ENCODE assay signal across 9 cellular contexts in the genomic region with DNA sequence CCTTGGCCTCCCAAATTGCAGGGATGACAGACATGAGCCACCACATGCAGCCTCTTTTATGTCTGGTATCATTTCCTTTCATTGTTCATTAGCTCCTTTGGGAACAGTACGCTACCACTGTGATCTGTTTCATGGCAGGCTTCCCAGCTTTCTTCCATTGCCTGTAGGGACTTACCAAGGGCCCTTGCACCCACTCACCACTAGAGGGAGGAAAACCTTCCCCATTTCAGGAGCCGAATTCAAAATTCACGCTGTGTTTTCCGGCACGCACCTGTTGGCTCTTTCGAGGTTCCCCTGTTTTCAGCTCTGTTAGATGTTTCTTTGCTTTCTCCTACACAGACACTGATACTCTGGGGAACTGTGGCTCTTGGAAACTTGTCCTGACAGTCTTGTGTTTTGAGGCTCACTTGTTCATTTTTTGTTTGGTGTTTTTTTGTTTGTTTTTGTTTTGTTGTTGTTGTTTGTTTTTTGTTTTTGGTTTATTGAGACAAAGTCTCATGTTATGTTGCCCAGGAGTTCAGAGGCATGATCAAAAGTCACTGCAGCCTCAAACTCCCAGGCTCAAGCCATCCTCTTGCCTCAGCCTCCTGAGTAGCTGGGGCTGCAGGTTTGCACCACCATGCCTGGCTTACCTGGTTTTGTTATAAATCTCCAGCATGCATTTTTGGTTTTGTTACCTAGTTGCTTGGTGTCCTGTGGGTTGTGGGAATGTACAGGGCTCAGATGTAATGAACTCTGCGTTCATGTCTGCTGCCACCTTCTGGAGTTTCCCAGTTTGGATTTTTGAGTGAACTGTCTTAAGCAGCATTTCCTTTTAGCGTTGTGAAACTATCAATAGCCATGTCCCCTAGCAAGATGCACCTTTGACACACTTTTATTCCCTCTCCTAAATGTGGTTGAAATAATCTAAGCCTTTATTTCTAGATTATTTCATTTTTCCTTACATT. TPM values are rescaled to one million over a fixed set of nuclear protein-coding genes. Genes with fewer than 3 reads are reported as not detected.
A peak's percentile ranks its signal among the peaks of the same experiment; 100 is the strongest.
DNase-seq lines count a peak whose midpoint lies in the region; ATAC-seq and TF ChIP-seq lines count a peak whose summit lies in the region.
"Had no signal": no experiment of that assay in that cellular context is flagged by ENCODE, and none has a peak within 500 bp of the region (broad histone marks: within the 10 kb centered on the region; RNA-seq: fewer than 3 reads in every experiment).

No MANE protein-coding gene starts in this region.

- H3K9me3 ChIP-seq in gastroesophageal sphincter (no peaks in the 10 kb centered on the region), ovary (no peaks in the 10 kb centered on the region)

- TF ChIP-seq EP300 in gastroesophageal sphincter (IDR thresholded peaks at IDR 0.05) (no peak), ovary (IDR thresholded peaks at IDR 0.05) (no peak)

- peaks cover 35% of the 10 kb centered on the region for H3K27me3 ChIP-seq in gastroesophageal sphincter
- H3K27me3 ChIP-seq in ovary, result no peaks in the 10 kb centered on the region

- TF ChIP-seq POLR2A in gastroesophageal sphincter (IDR thresholded peaks at IDR 0.05) (no peak), ovary (IDR thresholded peaks at IDR 0.05) (no peak)

- no peaks in the 10 kb centered on the region for H3K36me3 ChIP-seq in gastroesophageal sphincter
- no peaks in the 10 kb centered on the region for H3K36me3 ChIP-seq in ovary

- peak; percentile 81 for DNase-seq in Ammon's horn (ENCODE audit: low spot score)
- DNase-seq in GM19238 (ENCODE audit: insufficient read length, low spot score), result peak; percentile 46
- DNase-seq in NCI-H2196 treated with DMSO at 0.1 percent for 48 hours (lab: John Stamatoyannopoulos, UW; ENCODE audit: unreplicated experiment), result peak; percentile 74
- peak; percentile 7 for DNase-seq in activated CD4-positive, alpha-beta T cell treated with anti-CD3 and anti-CD28 coated beads, Interleukin-2, amount 50 U/mL, for 1 hour
- peak in 4 of 5 donors; percentile 24 to 49 (median 36) for DNase-seq in ovary
- no peak for DNase-seq in cortex of kidney (lab: John Stamatoyannopoulos, UW)

- H3K27ac ChIP-seq in gastroesophageal sphincter (no peak overlapping the region), ovary (no peak overlapping the region)

- H3K4me1 ChIP-seq in gastroesophageal sphincter (peaks cover 0 to 9% (median 0%) of the 10 kb centered on the region in 3 donors), ovary (ENCODE audit: insufficient read depth) (no peaks in the 10 kb centered on the region)

- no peak overlapping the region for H3K4me3 ChIP-seq in gastroesophageal sphincter
- H3K4me3 ChIP-seq in ovary, result no peak overlapping the region

- WGBS in gastroesophageal sphincter (ENCODE audit: low coverage in 1 of 2), 2 donors, result 2 to 5% methylated on average over 8 of the region's 8 CpGs
- 4 to 8% (median 5%) methylated on average over 8 of the region's 8 CpGs for WGBS in ovary, 3 donors

- TF ChIP-seq CTCF in gastroesophageal sphincter (IDR thresholded peaks at IDR 0.05), result peak in 3 of 4 experiments; percentile 58 to 81 (median 69)
- peak in 2 of 3 donors; percentile 29 to 40 for TF ChIP-seq CTCF in ovary (IDR thresholded peaks at IDR 0.05)

- ATAC-seq in gastroesophageal sphincter (peak; percentile 71), HG02970 (IDR thresholded peaks at IDR 0.05; ENCODE audit: low FRiP score, unreplicated experiment) (no peak)

- intact Hi-C loops in ovary (cut with DNase I), result no loop called here

RNA-seq across cellular contexts. Expression of a gene that starts 2.3 kb away (rescaled TPM):
- not detected for total RNA-seq in gastroesophageal sphincter
- total RNA-seq in ovary, result not detected
- not detected for polyA plus RNA-seq in ovary
- total RNA-seq: mononuclear cell had no signal

RNA-seq across cellular contexts. Expression of a gene that starts 15.0 kb away (rescaled TPM):
- total RNA-seq in gastroesophageal sphincter (not detected), ovary (under 1 TPM in 2 of 7 donors, not detected in 5; 0.18 to 0.35 TPM)
- not detected for polyA plus RNA-seq in ovary
- total RNA-seq: mononuclear cell had no signal

RNA-seq across cellular contexts. Expression of a gene that starts 32.1 kb away (rescaled TPM):
- total RNA-seq in gastroesophageal sphincter (not detected), ovary (under 1 TPM in 2 of 7 donors, not detected in 5; 0.46 to 0.77 TPM)
- polyA plus RNA-seq in ovary, result under 1 TPM in 1 of 2 donors, not detected in 1; 0.17 TPM
- total RNA-seq: mononuclear cell had no signal

RNA-seq across cellular contexts. Expression of a gene that starts 42.5 kb away (rescaled TPM):
- under 1 TPM in 1 of 4 donors, not detected in 3; 0.27 TPM for total RNA-seq in gastroesophageal sphincter
- total RNA-seq in ovary, result not detected
- polyA plus RNA-seq in ovary, result not detected
- total RNA-seq: mononuclear cell had no signal

RNA-seq across cellular contexts. Expression of a gene that starts 53.3 kb away (rescaled TPM):
- total RNA-seq in gastroesophageal sphincter, result not detected
- total RNA-seq in ovary, result under 1 TPM in 4 of 7 donors, not detected in 3; 0.22 to 0.27 (median 0.23) TPM
- not detected for polyA plus RNA-seq in ovary
